In genomic region chr13:22561581-22561980, GRCh38 we compare ENCODE assay signal across 2 cellular contexts.
TF ChIP-seq lines count a peak whose summit lies in the region.

No MANE protein-coding gene starts in this region.

TF ChIP-seq in SK-N-SH, 30 proteins besides CTCF, POLR2A, EP300 and RAD21 (continued from another document):
- TF ChIP-seq ZBTB33 (IDR thresholded peaks at IDR 0.05; ENCODE audit: borderline replicate concordance, low read depth) (no peak), POLR2AphosphoS5 (IDR thresholded peaks at IDR 0.05; ENCODE audit: low read depth, low read length) (no peak), RFX5 (IDR thresholded peaks at IDR 0.05; ENCODE audit: low read length) (no peak), FOXJ3 (CRISPR knock-in tag; IDR thresholded peaks at IDR 0.05) (no peak), SIN3A (IDR thresholded peaks at IDR 0.05; ENCODE audit: borderline replicate concordance, low read depth, low read length) (no peak), SMC3 (IDR thresholded peaks at IDR 0.05; ENCODE audit: low read depth, low read length) (no peak), PBX3 (IDR thresholded peaks at IDR 0.05) (no peak), FOXM1 (IDR thresholded peaks at IDR 0.05; ENCODE audit: low read depth) (no peak), USF2 (IDR thresholded peaks at IDR 0.05; ENCODE audit: borderline replicate concordance, low read depth, low read length) (no peak), TAF1 (IDR thresholded peaks at IDR 0.05; ENCODE audit: borderline replicate concordance, low read depth, low read length) (no peak)

TF ChIP-seq in SK-N-SH treated with all-trans-retinoic acid at 6 μM for 48 hours, 23 proteins besides CTCF, POLR2A, EP300 and RAD21 (continued from another document):
- TF ChIP-seq POU6F1 (CRISPR knock-in tag; IDR thresholded peaks at IDR 0.05; ENCODE audit: borderline replicate concordance, low read depth) (no peak), GLIS3 (CRISPR knock-in tag; IDR thresholded peaks at IDR 0.05) (no peak), ISL1 (CRISPR knock-in tag; IDR thresholded peaks at IDR 0.05) (no peak), CSDC2 (CRISPR knock-in tag; IDR thresholded peaks at IDR 0.05) (no peak), ZC3H10 (CRISPR knock-in tag; IDR thresholded peaks at IDR 0.05) (no peak), CREB5 (CRISPR knock-in tag; IDR thresholded peaks at IDR 0.05; ENCODE audit: low read depth) (no peak)
